In the genomic region with DNA sequence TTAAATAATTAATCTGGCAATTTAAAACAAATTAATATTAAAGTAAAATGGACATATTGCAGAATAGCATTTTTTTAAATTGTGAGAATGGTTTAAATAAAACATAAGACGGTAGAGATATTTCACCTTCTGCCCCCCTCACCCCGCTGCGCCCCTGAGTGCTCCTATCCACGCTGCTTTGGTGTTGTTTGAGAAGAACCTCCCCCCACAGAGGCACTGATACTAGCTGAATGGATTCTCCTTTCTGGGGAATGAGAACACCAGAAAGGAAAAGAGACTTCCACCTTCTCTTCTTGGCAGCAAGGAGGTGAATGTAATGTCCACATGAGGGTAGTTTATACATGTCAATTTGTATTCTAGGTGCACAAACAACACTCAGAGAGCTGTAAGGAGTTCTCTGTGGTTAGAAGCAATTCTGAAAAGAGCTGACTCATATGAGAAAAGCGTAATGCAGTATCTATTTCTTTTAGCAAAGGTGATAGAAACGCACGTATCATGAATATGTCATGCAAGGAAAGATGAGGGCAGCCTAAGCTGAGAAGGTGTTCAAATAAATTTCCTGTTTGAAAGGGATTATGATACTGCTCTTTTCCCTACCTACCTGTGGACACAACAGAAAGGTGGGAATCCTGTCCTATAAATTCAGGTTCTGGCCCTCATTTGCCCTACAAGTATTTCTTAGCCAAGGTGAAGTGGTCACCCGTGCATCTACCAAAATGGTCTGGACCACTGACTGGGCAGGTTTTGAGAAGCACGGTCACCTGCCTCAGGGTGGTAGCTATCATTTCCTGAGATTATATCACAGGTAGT, we compare ENCODE assay signal across 10 cellular contexts.
DNase-seq lines count a peak whose midpoint lies in the region; ATAC-seq, FAIRE-seq and TF ChIP-seq lines count a peak whose summit lies in the region.
"Had no signal": no experiment of that assay in that cellular context is flagged by ENCODE, and none has a peak within 500 bp of the region (broad histone marks: within the 10 kb centered on the region; RNA-seq: fewer than 3 reads in every experiment).

No MANE protein-coding gene starts in this region.

- peak overlapping the region; percentile 75 for H3K27ac ChIP-seq in astrocyte (ENCODE audit: low read depth, low read length)
- peak overlapping the region; percentile 94 for H3K27ac ChIP-seq in smooth muscle cell (ENCODE audit: low read depth)
- no peak overlapping the region for H3K27ac ChIP-seq in transverse colon

- no peak for TF ChIP-seq EP300 in transverse colon (IDR thresholded peaks at IDR 0.05; ENCODE audit: low read depth)

- TF ChIP-seq CTCF in astrocyte (IDR thresholded peaks at IDR 0.05; ENCODE audit: insufficient read depth, low read depth, low read length) (no peak), smooth muscle cell (IDR thresholded peaks at IDR 0.05; ENCODE audit: borderline replicate concordance, insufficient read depth, poor library complexity, severe bottlenecking) (no peak), transverse colon (IDR thresholded peaks at IDR 0.05) (no peak)

- peaks cover 3% of the 10 kb centered on the region for H3K36me3 Mint-ChIP-seq in activated CD4-positive, alpha-beta T cell treated with anti-CD3 and anti-CD28 coated beads for 36 hours (ENCODE audit: low read depth)
- H3K36me3 Mint-ChIP-seq in astrocyte (ENCODE audit: low read depth, unreplicated experiment), result no peaks in the 10 kb centered on the region
- H3K36me3 Mint-ChIP-seq in activated CD4-positive, alpha-beta T cell treated with anti-CD3 and anti-CD28 coated beads, Interleukin-2, amount 10 ng/mL, durations not matched to agents 24 days and 14 days (ENCODE audit: low read depth), result peaks cover 2% of the 10 kb centered on the region

- no peak overlapping the region for H3K4me3 Mint-ChIP-seq in activated CD4-positive, alpha-beta T cell treated with anti-CD3 and anti-CD28 coated beads for 36 hours
- H3K4me3 Mint-ChIP-seq in astrocyte (ENCODE audit: unreplicated experiment), result peak overlapping the region; percentile 12
- H3K4me3 Mint-ChIP-seq in activated CD4-positive, alpha-beta T cell treated with anti-CD3 and anti-CD28 coated beads, Interleukin-2, amount 10 ng/mL, durations not matched to agents 24 days and 14 days, result no peak overlapping the region
- H3K4me3 Mint-ChIP-seq: central memory CD8-positive, alpha-beta T cell had no signal

- no peaks in the 10 kb centered on the region for H3K27me3 Mint-ChIP-seq in activated CD4-positive, alpha-beta T cell treated with anti-CD3 and anti-CD28 coated beads for 36 hours
- H3K27me3 Mint-ChIP-seq in astrocyte (ENCODE audit: low read depth, unreplicated experiment), result no peaks in the 10 kb centered on the region
- H3K27me3 Mint-ChIP-seq in activated CD4-positive, alpha-beta T cell treated with anti-CD3 and anti-CD28 coated beads, Interleukin-2, amount 10 ng/mL, durations not matched to agents 24 days and 14 days, result no peaks in the 10 kb centered on the region
- H3K27me3 Mint-ChIP-seq: central memory CD8-positive, alpha-beta T cell had no signal

- H3K36me3 ChIP-seq in astrocyte (ENCODE audit: insufficient read depth, low read length) (no peaks in the 10 kb centered on the region), smooth muscle cell (ENCODE audit: low read depth) (no peaks in the 10 kb centered on the region), transverse colon (no peaks in the 10 kb centered on the region)

- H3K79me2 ChIP-seq in astrocyte (ENCODE audit: insufficient read depth, low read length) (no peaks in the 10 kb centered on the region), smooth muscle cell (ENCODE audit: low read depth) (no peaks in the 10 kb centered on the region)

- H3K9me3 ChIP-seq in astrocyte (ENCODE audit: insufficient read depth, low read depth, low read length) (no peaks in the 10 kb centered on the region), smooth muscle cell (replicated peaks; ENCODE audit: low read depth) (no peaks in the 10 kb centered on the region), transverse colon (no peaks in the 10 kb centered on the region)

- H3K4me3 ChIP-seq in astrocyte (ENCODE audit: insufficient read depth, low read depth, low read length), result no peak overlapping the region
- H3K4me3 ChIP-seq in smooth muscle cell, result no peak overlapping the region
- H3K4me3 ChIP-seq in transverse colon, result no peak overlapping the region

- TF ChIP-seq POLR2A in transverse colon (IDR thresholded peaks at IDR 0.05), result no peak

- H3K4me1 Mint-ChIP-seq in activated CD4-positive, alpha-beta T cell treated with anti-CD3 and anti-CD28 coated beads for 36 hours, result peaks cover 25% of the 10 kb centered on the region
- H3K4me1 Mint-ChIP-seq in astrocyte (ENCODE audit: low read depth, unreplicated experiment), result peaks cover 60% of the 10 kb centered on the region
- peaks cover 14% of the 10 kb centered on the region for H3K4me1 Mint-ChIP-seq in activated CD4-positive, alpha-beta T cell treated with anti-CD3 and anti-CD28 coated beads, Interleukin-2, amount 10 ng/mL, durations not matched to agents 24 days and 14 days

- H4K20me1 ChIP-seq in astrocyte (ENCODE audit: insufficient read depth, low read length), result no peaks in the 10 kb centered on the region
- H4K20me1 ChIP-seq in smooth muscle cell (ENCODE audit: low read depth), result no peaks in the 10 kb centered on the region

- H2AFZ ChIP-seq in astrocyte (ENCODE audit: low read depth, low read length) (no peak overlapping the region), smooth muscle cell (ENCODE audit: low read depth) (no peak overlapping the region)

- H3K9ac ChIP-seq in astrocyte (ENCODE audit: low read length), result peak overlapping the region; percentile 30
- H3K9ac ChIP-seq in smooth muscle cell (ENCODE audit: low read depth), result peak overlapping the region; percentile 64

- peak overlapping the region; percentile 29 for H3K27ac Mint-ChIP-seq in activated CD4-positive, alpha-beta T cell treated with anti-CD3 and anti-CD28 coated beads for 36 hours
- H3K27ac Mint-ChIP-seq in astrocyte (ENCODE audit: unreplicated experiment), result peak overlapping the region; percentile 98
- H3K27ac Mint-ChIP-seq in activated CD4-positive, alpha-beta T cell treated with anti-CD3 and anti-CD28 coated beads, Interleukin-2, amount 10 ng/mL, durations not matched to agents 24 days and 14 days, result no peak overlapping the region

- CTCF ChIA-PET in activated CD4-positive, alpha-beta T cell treated with anti-CD3 and anti-CD28 coated beads for 36 hours (lab: Charles Lee), result interaction anchor here (0.5 to 0.6 kb wide), 2 partner anchors 44 to 75 kb away, joined by 3 to 4 read pairs; no protein-coding TSS in a partner anchor

- H3K27me3 ChIP-seq in astrocyte (ENCODE audit: insufficient read depth, low read length) (no peaks in the 10 kb centered on the region), smooth muscle cell (ENCODE audit: low read depth) (no peaks in the 10 kb centered on the region), transverse colon (no peaks in the 10 kb centered on the region)

- H3K4me2 ChIP-seq in astrocyte (ENCODE audit: low read length), result peak overlapping the region; percentile 51
- H3K4me2 ChIP-seq in smooth muscle cell, result peak overlapping the region; percentile 75

- peaks cover 41% of the 10 kb centered on the region for H3K4me1 ChIP-seq in astrocyte (ENCODE audit: insufficient read depth, low read length)
- H3K4me1 ChIP-seq in smooth muscle cell (ENCODE audit: low read depth), result peaks cover 31% of the 10 kb centered on the region
- peaks cover 6 to 17% (median 9%) of the 10 kb centered on the region in 4 donors for H3K4me1 ChIP-seq in transverse colon

- in situ Hi-C loops in transverse colon (cut with MboI; ENCODE audit: low pct_ligation_motif_present in 1 of 4, low pct_unique_long_range_greater_than_20kb in 1 of 4, low sequenced_read_pairs in 3 of 4), result no loop called here

- peak; percentile 84 for ATAC-seq in activated CD4-positive, alpha-beta T cell treated with anti-CD3 and anti-CD28 coated beads for 36 hours
- peak; percentile 64 for ATAC-seq in HG02981 (IDR thresholded peaks at IDR 0.05; ENCODE audit: unreplicated experiment)

- peak; percentile 59 for FAIRE-seq in astrocyte (lab: Jason Lieb, UNC)

- 66% methylated on average over 9 of the region's 9 CpGs for WGBS in smooth muscle cell (ENCODE audit: low lambda C conversion rate)
- WGBS in transverse colon (ENCODE audit: low coverage in 1 of 2), 2 donors, result 91 to 96% methylated on average over 5 to 9 of the region's 9 CpGs

- no peaks in the 10 kb centered on the region for H3K9me3 Mint-ChIP-seq in activated CD4-positive, alpha-beta T cell treated with anti-CD3 and anti-CD28 coated beads for 36 hours (ENCODE audit: low read depth)
- no peaks in the 10 kb centered on the region for H3K9me3 Mint-ChIP-seq in astrocyte (ENCODE audit: unreplicated experiment)
- H3K9me3 Mint-ChIP-seq in activated CD4-positive, alpha-beta T cell treated with anti-CD3 and anti-CD28 coated beads, Interleukin-2, amount 10 ng/mL, durations not matched to agents 24 days and 14 days, result no peaks in the 10 kb centered on the region
- H3K9me3 Mint-ChIP-seq: central memory CD8-positive, alpha-beta T cell had no signal

- intact Hi-C loops in activated CD4-positive, alpha-beta T cell treated with anti-CD3 and anti-CD28 coated beads for 36 hours (cut with DNase I, micrococcal nuclease), result no loop called here
- intact Hi-C loops in activated CD4-positive, alpha-beta T cell treated with anti-CD3 and anti-CD28 coated beads, Interleukin-2, amount 10 ng/mL, durations not matched to agents 24 days and 14 days (cut with micrococcal nuclease), result no loop called here
- intact Hi-C loops in transverse colon (cut with DNase I; ENCODE audit: low total_unique reads), result no loop called here

- H3F3A ChIP-seq in smooth muscle cell (ENCODE audit: low read depth), result peaks cover 26% of the 10 kb centered on the region

- POLR2A ChIA-PET in activated CD4-positive, alpha-beta T cell treated with anti-CD3 and anti-CD28 coated beads for 36 hours (lab: Charles Lee), result no interaction called here

- DNase-seq in activated CD4-positive, alpha-beta T cell treated with anti-CD3 and anti-CD28 coated beads for 36 hours, result no peak
- DNase-seq in activated CD4-positive, alpha-beta T cell treated with anti-CD3 and anti-CD28 coated beads for 48 hours, result no peak
- DNase-seq in astrocyte (ENCODE audit: low read depth) (peak; percentile 88), smooth muscle cell (lab: John Stamatoyannopoulos, UW; ENCODE audit: unreplicated experiment) (no peak), NCI-H748 (lab: John Stamatoyannopoulos, UW; ENCODE audit: unreplicated experiment) (no peak), transverse colon (no peak)
- DNase-seq in activated CD4-positive, alpha-beta T cell treated with anti-CD3 and anti-CD28 coated beads, Interleukin-2, amount 10 ng/mL, durations not matched to agents 24 days and 14 days, result no peak
- DNase-seq: NCI-H187 treated with DMSO at 0.1 percent for 48 hours had no signal

Comparison
In these comparisons a context has a peak if more than half of its experiments do, and no peak if none do; other contexts are left out.
1. H3K27ac ChIP-seq: peak in astrocyte (single experiment) and smooth muscle cell (single experiment); none in transverse colon (0 of 4).